Comparison of ENCODE assay signal across 1 cellular context in genomic region chr5:138336952-138337684, GRCh38.
TF ChIP-seq lines count a peak whose summit lies in the region.

No MANE protein-coding gene starts in this region.

TF ChIP-seq in HEK293, 187 proteins besides CTCF, POLR2A, EP300 and RAD21 (continued from another document and continues in another):
- TF ChIP-seq TSHZ1 (tag by site-specific recombination; IDR thresholded peaks at IDR 0.05; ENCODE audit: borderline replicate concordance) = peak; percentile 77
- peak; percentile 81 for TF ChIP-seq SP3 (tag by site-specific recombination; IDR thresholded peaks at IDR 0.05)
- peak; percentile 99 for TF ChIP-seq ZNF341 (tag by site-specific recombination; IDR thresholded peaks at IDR 0.05; ENCODE audit: low read depth)
- TF ChIP-seq BCL11A (tag by site-specific recombination; IDR thresholded peaks at IDR 0.05; ENCODE audit: low read depth) = no peak
- TF ChIP-seq GLI4 (tag by site-specific recombination; IDR thresholded peaks at IDR 0.05) = no peak
- no peak for TF ChIP-seq ZBTB20 (tag by site-specific recombination; IDR thresholded peaks at IDR 0.05)
- no peak for TF ChIP-seq TRIM28 (IDR thresholded peaks at IDR 0.05; ENCODE audit: borderline replicate concordance, low read length)
- TF ChIP-seq KLF8 (tag by site-specific recombination; IDR thresholded peaks at IDR 0.05) = peak; percentile 70; the same call in 1 of the 2 replicates
- peak; percentile 69; the same call in 1 of the 2 replicates for TF ChIP-seq ZNF18 (tag by site-specific recombination; IDR thresholded peaks at IDR 0.05)
- 0 out of 2 replicates have a peak, but pooled peaks have one; percentile 7 for TF ChIP-seq ZBTB44 (tag by site-specific recombination; IDR thresholded peaks at IDR 0.05)
- TF ChIP-seq SALL2 (tag by site-specific recombination; IDR thresholded peaks at IDR 0.05; ENCODE audit: borderline replicate concordance) = no peak
- no peak for TF ChIP-seq ZNF266 (tag by site-specific recombination; IDR thresholded peaks at IDR 0.05; ENCODE audit: low read depth)
- TF ChIP-seq ZNF121 (tag by site-specific recombination; IDR thresholded peaks at IDR 0.05) = no peak
- TF ChIP-seq SCRT2 (tag by site-specific recombination; IDR thresholded peaks at IDR 0.05) = no peak
- peak; percentile 96 for TF ChIP-seq ZNF398 (tag by site-specific recombination; IDR thresholded peaks at IDR 0.05)
- TF ChIP-seq YY2 (tag by site-specific recombination; IDR thresholded peaks at IDR 0.05) = no peak
- TF ChIP-seq ZSCAN30 (tag by site-specific recombination; IDR thresholded peaks at IDR 0.05) = peak; percentile 70; the same call in 1 of the 2 replicates
- TF ChIP-seq ZNF558 (tag by site-specific recombination; IDR thresholded peaks at IDR 0.05) = 0 out of 2 replicates have a peak, but pooled peaks have one; percentile 47
- TF ChIP-seq ZNF610 (tag by site-specific recombination; IDR thresholded peaks at IDR 0.05; ENCODE audit: borderline replicate concordance) = peak; percentile 68
- 0 out of 2 replicates have a peak, but pooled peaks have one; percentile 7 for TF ChIP-seq ZNF239 (tag by site-specific recombination; IDR thresholded peaks at IDR 0.05)
- 0 out of 2 replicates have a peak, but pooled peaks have one; percentile 16 for TF ChIP-seq ZNF600 (tag by site-specific recombination; IDR thresholded peaks at IDR 0.05)
- peak; percentile 43; the same call in 1 of the 2 replicates for TF ChIP-seq INSM2 (tag by site-specific recombination; IDR thresholded peaks at IDR 0.05)
- TF ChIP-seq ZNF324 (tag by site-specific recombination; IDR thresholded peaks at IDR 0.05) = peak; percentile 92
- peak; percentile 87 for TF ChIP-seq ZNF2 (tag by site-specific recombination; IDR thresholded peaks at IDR 0.05)
- TF ChIP-seq ZNF529 (tag by site-specific recombination; IDR thresholded peaks at IDR 0.05; ENCODE audit: insufficient replicate concordance) = no peak
- TF ChIP-seq ZNF629 (tag by site-specific recombination; IDR thresholded peaks at IDR 0.05) = peak; percentile 100
- TF ChIP-seq ZNF580 (tag by site-specific recombination; IDR thresholded peaks at IDR 0.05) = peak; percentile 61
- TF ChIP-seq PATZ1 (tag by site-specific recombination; IDR thresholded peaks at IDR 0.05) = peak; percentile 99
- TF ChIP-seq ZNF280D (tag by site-specific recombination; IDR thresholded peaks at IDR 0.05) = peak; percentile 11; the same call in 1 of the 2 replicates
- TF ChIP-seq ZNF639 (tag by site-specific recombination; IDR thresholded peaks at IDR 0.05) = peak; percentile 66; the same call in 1 of the 2 replicates
- TF ChIP-seq MZF1 (tag by site-specific recombination; IDR thresholded peaks at IDR 0.05; ENCODE audit: borderline replicate concordance) = peak; percentile 61
- TF ChIP-seq ZFP69B (tag by site-specific recombination; IDR thresholded peaks at IDR 0.05) = peak; percentile 69; the same call in 1 of the 2 replicates
- peak; percentile 68 for TF ChIP-seq KLF10 (tag by site-specific recombination; IDR thresholded peaks at IDR 0.05)
- TF ChIP-seq ZNF660 (tag by site-specific recombination; IDR thresholded peaks at IDR 0.05) = peak; percentile 83
- peak; percentile 65; the same call in 1 of the 2 replicates for TF ChIP-seq ZNF692 (tag by site-specific recombination; IDR thresholded peaks at IDR 0.05)
- TF ChIP-seq ZEB2 (tag by site-specific recombination; IDR thresholded peaks at IDR 0.05) = peak; percentile 81
- TF ChIP-seq ZSCAN16 (tag by site-specific recombination; IDR thresholded peaks at IDR 0.05) = no peak
